In the genomic region with DNA sequence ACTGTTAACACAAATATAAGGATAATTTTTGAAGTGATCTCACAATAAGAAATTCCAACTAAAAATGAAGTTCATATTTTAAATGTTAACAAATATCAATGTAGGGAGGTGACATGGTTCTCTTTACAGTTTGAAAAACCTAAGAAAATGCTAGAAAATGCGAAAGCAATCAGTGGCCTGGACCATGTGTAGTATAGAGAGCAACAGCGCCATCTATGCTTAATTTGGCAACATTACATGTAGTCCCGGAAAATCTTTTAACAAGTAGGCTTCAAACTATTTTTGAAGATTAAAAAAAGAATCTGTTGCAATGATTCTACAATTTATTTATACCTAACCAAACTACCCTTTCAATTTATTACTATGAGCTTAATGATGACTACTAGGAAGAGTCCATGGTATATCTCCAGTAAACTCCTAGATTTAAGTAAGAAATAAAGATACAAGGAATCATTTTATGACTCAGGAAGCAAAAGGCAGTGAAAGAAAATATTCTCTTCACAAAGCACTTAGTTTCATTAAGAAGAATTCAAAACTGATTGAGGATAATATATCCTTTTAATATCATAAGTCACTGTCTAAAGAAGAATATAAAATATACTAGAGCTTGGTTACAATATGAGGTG, we compare ENCODE assay signal across 9 cellular contexts. TPM values are rescaled to one million over a fixed set of nuclear protein-coding genes. Genes with fewer than 3 reads are reported as not detected.
DNase-seq lines count a peak whose midpoint lies in the region; ATAC-seq and TF ChIP-seq lines count a peak whose summit lies in the region.
"Had no signal": no experiment of that assay in that cellular context is flagged by ENCODE, and none has a peak within 500 bp of the region (broad histone marks: within the 10 kb centered on the region; RNA-seq: fewer than 3 reads in every experiment).

No MANE protein-coding gene starts in this region.

- H3K27ac Mint-ChIP-seq in CD4-positive, alpha-beta memory T cell, result no peak overlapping the region

- H3K36me3 Mint-ChIP-seq in CD4-positive, alpha-beta memory T cell, result peaks cover 57 to 71% of the 10 kb centered on the region in 2 donors

- peak; percentile 77 to 83 for TF ChIP-seq CTCF in tibial artery (IDR thresholded peaks at IDR 0.05)

- peaks cover 0 to 6% (median 0%) of the 10 kb centered on the region in 4 donors for H3K4me1 Mint-ChIP-seq in CD4-positive, alpha-beta memory T cell

- CTCF ChIA-PET in CD4-positive, alpha-beta memory T cell (lab: Charles Lee; ENCODE audit: partially characterized antibody), result interaction anchor here (0.7 to 4.8 kb wide), 21 partner anchors 8 to 958 kb away, joined by 3 to 26 read pairs (median 4); no protein-coding TSS in a partner anchor

- ATAC-seq in HG03095 (IDR thresholded peaks at IDR 0.05; ENCODE audit: unreplicated experiment), result no peak

- intact Hi-C loops in CD4-positive, alpha-beta memory T cell (cut with micrococcal nuclease), result loop anchor here (1.0 to 10.0 kb wide), 4 partner anchors 57 to 957 kb away; no protein-coding TSS in a partner anchor
- intact Hi-C loops in tibial artery (cut with DNase I; ENCODE audit: low total_unique reads), result loop anchor here (2.0 to 5.0 kb wide), 2 partner anchors 57 to 955 kb away; no protein-coding TSS in a partner anchor

- POLR2A ChIA-PET in CD4-positive, alpha-beta memory T cell (lab: Charles Lee; ENCODE audit: partially characterized antibody), result no interaction called here

- peak in 4 of 5 donors; percentile 42 to 52 (median 46) for DNase-seq in CD4-positive, alpha-beta memory T cell
- peak; percentile 54 for DNase-seq in HCEC 1CT
- DNase-seq in NOMO-1 (lab: John Stamatoyannopoulos, UW; ENCODE audit: unreplicated experiment in 2 of 2), result peak; percentile 6 to 75
- DNase-seq in central memory CD4-positive, alpha-beta T cell, result peak; percentile 39
- DNase-seq in kidney tubule cell (ENCODE audit: low spot score), result peak; percentile 56
- DNase-seq in tibial artery, result no peak
- DNase-seq in MG63, result no peak
- DNase-seq: right cardiac atrium had no signal

- H3K4me1 ChIP-seq in CD4-positive, alpha-beta memory T cell (ENCODE audit: insufficient read depth, low read length), result no peaks in the 10 kb centered on the region
- H3K4me1 ChIP-seq in tibial artery, result no peaks in the 10 kb centered on the region

- no peak overlapping the region for H3K27ac ChIP-seq in CD4-positive, alpha-beta memory T cell (ENCODE audit: low read depth, low read length)
- H3K27ac ChIP-seq in tibial artery, result no peak overlapping the region

- no peaks in the 10 kb centered on the region for H3K9me3 ChIP-seq in CD4-positive, alpha-beta memory T cell (ENCODE audit: control insufficient read depth in 1 of 2, low read length in 2 of 2)
- H3K9me3 ChIP-seq in tibial artery (no peaks in the 10 kb centered on the region), MG63 (no peaks in the 10 kb centered on the region)

- H3K27me3 Mint-ChIP-seq in CD4-positive, alpha-beta memory T cell, result no peaks in the 10 kb centered on the region

- H3K4me3 Mint-ChIP-seq in CD4-positive, alpha-beta memory T cell, result no peak overlapping the region

- no peaks in the 10 kb centered on the region for H3K27me3 ChIP-seq in CD4-positive, alpha-beta memory T cell (ENCODE audit: insufficient read depth, low read length)
- H3K27me3 ChIP-seq in tibial artery (no peaks in the 10 kb centered on the region), MG63 (no peaks in the 10 kb centered on the region)

- no peaks in the 10 kb centered on the region for H3K9me3 Mint-ChIP-seq in CD4-positive, alpha-beta memory T cell

- H3K4me3 ChIP-seq in CD4-positive, alpha-beta memory T cell (ENCODE audit: low read length in 2 of 2), result no peak overlapping the region
- H3K4me3 ChIP-seq in tibial artery (no peak overlapping the region), MG63 (no peak overlapping the region)

- H3K36me3 ChIP-seq in CD4-positive, alpha-beta memory T cell (ENCODE audit: insufficient read depth, low read length), result peaks cover 35% of the 10 kb centered on the region
- H3K36me3 ChIP-seq in tibial artery, result peaks cover 30 to 76% (median 50%) of the 10 kb centered on the region in 3 donors
- peaks cover 48% of the 10 kb centered on the region for H3K36me3 ChIP-seq in MG63

RNA-seq across cellular contexts. Expression of gene NDUFA10, which starts 33.3 kb away (rescaled TPM):
- total RNA-seq in CD4-positive, alpha-beta memory T cell, result 10 to 100 TPM; 86.0 to 99.4 TPM
- 100 to 1,000 TPM; 129 to 150 TPM for polyA plus RNA-seq in CD4-positive, alpha-beta memory T cell
- 165 and 201 TPM in 2 replicates for total RNA-seq in MG63 (2014; rRNA removed; shearing (Covaris generic); ENCODE audit: low replicate concordance)

RNA-seq across cellular contexts. Expression of gene OR6B2, which starts 38.4 kb away (rescaled TPM):
- total RNA-seq in CD4-positive, alpha-beta memory T cell, result not detected
- not detected for polyA plus RNA-seq in CD4-positive, alpha-beta memory T cell
- not detected in 2 replicates for total RNA-seq in MG63 (2014; rRNA removed; shearing (Covaris generic); ENCODE audit: low replicate concordance)
- total RNA-seq: right cardiac atrium had no signal
- polyA plus RNA-seq: right cardiac atrium had no signal

Comparison
In these comparisons a context has a peak if more than half of its experiments do, and no peak if none do; other contexts are left out.
1. DNase-seq: peak in CD4-positive, alpha-beta memory T cell (4 of 5), HCEC 1CT (single experiment), NOMO-1 (2 of 2), central memory CD4-positive, alpha-beta T cell (single experiment) and kidney tubule cell (single experiment); none in tibial artery (0 of 2) and MG63 (single experiment).